In the genomic region with DNA sequence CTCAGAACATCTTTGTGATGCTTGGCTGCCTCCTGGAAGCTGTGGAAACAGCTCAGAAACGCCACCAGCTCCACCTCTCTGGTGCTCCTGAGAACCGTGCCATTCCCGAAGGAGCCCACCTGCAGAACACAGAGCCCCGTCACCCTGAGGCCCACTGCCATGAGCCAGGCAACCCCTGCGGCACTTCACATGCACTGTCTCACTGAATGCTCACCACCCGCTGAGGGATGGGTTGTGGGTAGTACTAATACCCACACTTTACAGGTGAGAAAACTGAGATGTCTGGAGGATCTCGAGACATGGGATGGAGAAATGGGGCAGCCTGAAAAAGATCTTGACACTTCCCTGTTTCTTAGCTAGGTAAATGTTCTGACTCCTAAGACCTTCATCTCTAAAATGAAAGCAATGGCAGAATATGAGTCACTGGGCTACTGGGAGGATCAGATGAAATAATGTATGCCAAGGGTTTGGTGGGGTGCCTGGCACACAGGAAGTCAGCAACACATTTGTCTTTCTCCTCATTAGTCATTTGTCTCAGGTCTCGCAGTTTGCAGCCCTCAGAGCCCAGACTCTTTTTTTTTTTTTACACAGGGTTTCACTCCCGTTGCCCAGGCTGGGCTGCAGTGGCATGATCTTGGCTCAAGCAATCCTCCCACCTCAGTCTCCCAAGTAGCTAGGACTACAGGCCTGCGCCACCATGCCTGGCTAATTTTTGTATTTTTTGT, we compare ENCODE assay signal across 9 cellular contexts. TPM values are rescaled to one million over a fixed set of nuclear protein-coding genes. Genes with fewer than 3 reads are reported as not detected.
A peak's percentile ranks its signal among the peaks of the same experiment; 100 is the strongest.
DNase-seq lines count a peak whose midpoint lies in the region; ATAC-seq and TF ChIP-seq lines count a peak whose summit lies in the region.
"Had no signal": no experiment of that assay in that cellular context is flagged by ENCODE, and none has a peak within 500 bp of the region (broad histone marks: within the 10 kb centered on the region; RNA-seq: fewer than 3 reads in every experiment).

No MANE protein-coding gene starts in this region.

- H3K27me3 ChIP-seq in mucosa of stomach (ENCODE audit: control insufficient read depth, insufficient read depth, low read length) (no peaks in the 10 kb centered on the region), H7 (ENCODE audit: control insufficient read depth, insufficient read depth, low read length) (peaks cover 3% of the 10 kb centered on the region; the same call in 1 of the 2 replicates), ovary (no peaks in the 10 kb centered on the region)

- H3K36me3 ChIP-seq in mucosa of stomach (ENCODE audit: control insufficient read depth, insufficient read depth, low read length), result peaks cover 6% of the 10 kb centered on the region
- no peaks in the 10 kb centered on the region for H3K36me3 ChIP-seq in H7 (replicated peaks; ENCODE audit: control insufficient read depth, insufficient read depth, low read length)
- no peaks in the 10 kb centered on the region for H3K36me3 ChIP-seq in ovary

- no peak for TF ChIP-seq POLR2A in ovary (IDR thresholded peaks at IDR 0.05)

- H3K4me3 ChIP-seq in mucosa of stomach (ENCODE audit: low read length) (peak overlapping the region; percentile 19), H7 (ENCODE audit: insufficient read depth, low read depth, low read length) (no peak overlapping the region), ovary (no peak overlapping the region)

- TF ChIP-seq EP300 in ovary (IDR thresholded peaks at IDR 0.05), result no peak

- H3K9me3 ChIP-seq in mucosa of stomach (ENCODE audit: control insufficient read depth, low read length), result no peaks in the 10 kb centered on the region
- no peaks in the 10 kb centered on the region for H3K9me3 ChIP-seq in ovary

- H3K4me1 ChIP-seq in mucosa of stomach (ENCODE audit: control insufficient read depth, insufficient read depth, low read length), result peaks cover 41% of the 10 kb centered on the region
- H3K4me1 ChIP-seq in ovary (ENCODE audit: insufficient read depth), result peaks cover 3% of the 10 kb centered on the region

- TF ChIP-seq CTCF in AG09319 (IDR thresholded peaks at IDR 0.05; ENCODE audit: low read depth, low read length) (no peak), ovary (IDR thresholded peaks at IDR 0.05) (no peak)

- 90 to 93% (median 91%) methylated on average over 10 of the region's 10 CpGs for WGBS in ovary, 3 donors

- peak overlapping the region; percentile 57 for H3K9ac ChIP-seq in mucosa of stomach (ENCODE audit: low read length)

- intact Hi-C loops in ovary (cut with DNase I), result no loop called here

- ATAC-seq in GM19452 (IDR thresholded peaks at IDR 0.05; ENCODE audit: unreplicated experiment), result no peak
- ATAC-seq in HG02759 (IDR thresholded peaks at IDR 0.05; ENCODE audit: unreplicated experiment), result no peak

- H3K27ac ChIP-seq in ovary, result no peak overlapping the region

- peak; percentile 7 for DNase-seq in AG09319 (ENCODE audit: extremely low read depth, low read depth)
- DNase-seq in NCI-H774 (lab: John Stamatoyannopoulos, UW), result peak; percentile 6
- peak; percentile 16 to 46 for DNase-seq in activated T-helper 1 cell treated with anti-CD3 and anti-CD28 coated beads, Interleukin-2, amount 50 U/mL, for 16 hours (ENCODE audit: low read depth in 1 of 2, low spot score in 1 of 2)
- DNase-seq in H7, result no peak
- no peak for DNase-seq in ovary
- DNase-seq: NCI-H748 treated with DMSO at 0.1 percent for 48 hours had no signal

RNA-seq across cellular contexts. Expression of a gene that starts 5.3 kb away (rescaled TPM):
- total RNA-seq in H7 (2014; rRNA removed; shearing (Covaris generic)), result not detected in 2 replicates
- under 1 TPM in 6 of 7 donors, not detected in 1; 0.12 to 0.61 (median 0.35) TPM for total RNA-seq in ovary
- 1 to 10 TPM in 1 of 2 donors, under 1 TPM in 1; 0.42 to 2.8 TPM for polyA plus RNA-seq in ovary

RNA-seq across cellular contexts. Expression of a gene that starts 17.5 kb away (rescaled TPM):
- total RNA-seq in H7 (2014; rRNA removed; shearing (Covaris generic)), result 11.8 and 15.0 TPM in 2 replicates
- 10 to 100 TPM; 10.6 to 22.9 (median 17.9) TPM for total RNA-seq in ovary
- polyA plus RNA-seq in ovary, result 10 to 100 TPM; 14.8 to 16.4 TPM

RNA-seq across cellular contexts. Expression of a gene that starts 55.4 kb away (rescaled TPM):
- not detected in 2 replicates for total RNA-seq in H7 (2014; rRNA removed; shearing (Covaris generic))
- 1 to 10 TPM in 1 of 7 donors, under 1 TPM in 2, not detected in 4; 0.10 to 1.4 (median 0.12) TPM for total RNA-seq in ovary
- under 1 TPM in 1 of 2 donors, not detected in 1; 0.23 TPM for polyA plus RNA-seq in ovary

Comparison
In these comparisons a context has a peak if more than half of its experiments do, and no peak if none do; other contexts are left out.
1. DNase-seq: peak in AG09319 (single experiment), NCI-H774 (single experiment) and activated T-helper 1 cell treated with anti-CD3 and anti-CD28 coated beads, Interleukin-2, amount 50 U/mL, for 16 hours (2 of 2); none in H7 (single experiment) and ovary (0 of 5).